In the genomic region with DNA sequence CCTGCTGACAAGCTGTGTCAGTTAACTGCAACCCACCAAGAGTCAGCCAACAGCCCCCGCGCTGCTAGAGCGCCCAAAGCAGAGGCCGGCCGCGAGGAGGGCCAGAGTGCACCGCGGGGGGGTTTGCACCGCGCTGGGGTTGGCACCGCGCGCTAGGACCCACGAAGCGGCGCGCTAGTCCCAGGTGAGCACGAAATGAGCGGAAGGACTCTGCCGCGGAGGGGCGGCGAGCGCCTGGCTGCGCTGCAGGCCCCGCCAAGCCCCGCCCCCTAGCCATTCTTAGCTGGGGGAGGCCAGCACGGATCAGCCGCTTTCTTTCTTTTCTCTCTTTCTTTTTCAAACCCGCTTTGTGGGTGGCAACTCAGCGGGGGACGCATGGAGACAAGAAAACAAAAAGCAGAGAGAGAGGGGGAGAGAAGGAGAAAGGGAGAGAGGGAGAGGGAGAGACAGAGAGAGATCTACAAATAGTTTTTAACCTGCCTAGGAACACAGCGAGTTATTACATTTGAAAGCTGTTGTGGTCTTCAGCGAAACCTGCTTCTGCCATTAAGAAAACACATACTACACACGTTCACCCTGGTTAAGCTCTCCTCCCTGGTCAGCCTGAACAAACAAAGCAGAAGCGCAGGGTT, we compare ENCODE assay signal across 9 cellular contexts. TPM values are rescaled to one million over a fixed set of nuclear protein-coding genes. Genes with fewer than 3 reads are reported as not detected.
A peak's percentile ranks its signal among the peaks of the same experiment; 100 is the strongest.
DNase-seq lines count a peak whose midpoint lies in the region; ATAC-seq, FAIRE-seq and TF ChIP-seq lines count a peak whose summit lies in the region.
"Had no signal": no experiment of that assay in that cellular context is flagged by ENCODE, and none has a peak within 500 bp of the region (broad histone marks: within the 10 kb centered on the region; RNA-seq: fewer than 3 reads in every experiment).

No MANE protein-coding gene starts in this region.

- ATAC-seq in heart left ventricle (no peak), HG03103 (IDR thresholded peaks at IDR 0.05; ENCODE audit: low read depth, unreplicated experiment) (peak; percentile 89), RWPE2 (ENCODE audit: low read depth) (peak; percentile 55), sciatic nerve (no peak)

- intact Hi-C loops in heart left ventricle (cut with DNase I) (no loop called here), sciatic nerve (cut with DNase I) (no loop called here)

- FAIRE-seq in bronchial epithelial cell (lab: Jason Lieb, UNC) = no peak

- H3K4me1 ChIP-seq in cardiac muscle cell (ENCODE audit: low read depth) (peaks cover 7% of the 10 kb centered on the region), heart left ventricle (peaks cover 0 to 20% (median 5%) of the 10 kb centered on the region in 12 donors), RWPE2 (ENCODE audit: insufficient read depth, poor library complexity, severe bottlenecking) (no peaks in the 10 kb centered on the region)

- no peaks in the 10 kb centered on the region for H3K36me3 ChIP-seq in cardiac muscle cell
- no peaks in the 10 kb centered on the region for H3K36me3 ChIP-seq in heart left ventricle
- H3K36me3 ChIP-seq in RWPE2 (ENCODE audit: low read depth) = no peaks in the 10 kb centered on the region
- no peaks in the 10 kb centered on the region for H3K36me3 ChIP-seq in bronchial epithelial cell (ENCODE audit: control insufficient read depth, insufficient read depth, low read length)

- TF ChIP-seq CTCF in cardiac muscle cell (IDR thresholded peaks at IDR 0.05; ENCODE audit: low read depth, low read length) (no peak), heart left ventricle (IDR thresholded peaks at IDR 0.05) (no peak), RWPE2 (IDR thresholded peaks at IDR 0.05; ENCODE audit: poor library complexity, severe bottlenecking) (peak; percentile 51), bronchial epithelial cell (IDR thresholded peaks at IDR 0.05; ENCODE audit: insufficient read depth, low read length, severe bottlenecking) (peak; percentile 14)

- H3K27me3 ChIP-seq in cardiac muscle cell (peaks cover 100% of the 10 kb centered on the region), heart left ventricle (peaks cover 88 to 100% (median 100%) of the 10 kb centered on the region in 9 donors), RWPE2 (ENCODE audit: insufficient read depth, poor library complexity, severe bottlenecking) (peaks cover 100% of the 10 kb centered on the region), bronchial epithelial cell (ENCODE audit: control insufficient read depth, insufficient read depth, low read length) (peaks cover 86% of the 10 kb centered on the region)

- no peak for TF ChIP-seq POLR2A in heart left ventricle (IDR thresholded peaks at IDR 0.05)

- H3K4me3 ChIP-seq in cardiac muscle cell = peak overlapping the region; percentile 5
- peak overlapping the region in 6 of 12 donors; percentile 13 to 30 (median 18) for H3K4me3 ChIP-seq in heart left ventricle
- H3K4me3 ChIP-seq in RWPE2 (ENCODE audit: severe bottlenecking) = peak overlapping the region; percentile 0
- no peak overlapping the region for H3K4me3 ChIP-seq in bronchial epithelial cell (ENCODE audit: low read depth, low read length)

- DNase-seq in cardiac muscle cell (ENCODE audit: low read depth in 1 of 2, low spot score in 1 of 2) (peak in 1 of 2 donors; percentile 32), heart left ventricle (no peak), RWPE2 (ENCODE audit: low spot score) (no peak), bronchial epithelial cell (ENCODE audit: low read depth) (no peak), sciatic nerve (ENCODE audit: low spot score) (peak; percentile 50), AG08396 (ENCODE audit: low spot score) (no peak), GM03348 (ENCODE audit: low spot score) (no peak)

- H3K9me3 ChIP-seq in cardiac muscle cell (ENCODE audit: low read depth) (no peaks in the 10 kb centered on the region), heart left ventricle (no peaks in the 10 kb centered on the region), RWPE2 (ENCODE audit: severe bottlenecking) (no peaks in the 10 kb centered on the region)

- H3K27ac ChIP-seq in cardiac muscle cell (no peak overlapping the region), heart left ventricle (no peak overlapping the region), RWPE2 (ENCODE audit: poor library complexity, severe bottlenecking) (no peak overlapping the region)

- WGBS in heart left ventricle, 4 donors = 1 to 4% (median 3%) methylated on average over 19 to 36 of the region's 36 CpGs

RNA-seq across cellular contexts. Expression of a gene that starts 6.9 kb away (rescaled TPM):
- total RNA-seq in cardiac muscle cell = not detected in 2 replicates
- polyA plus RNA-seq in cardiac muscle cell = not detected in 2 replicates
- not detected for total RNA-seq in heart left ventricle
- not detected for polyA plus RNA-seq in heart left ventricle
- total RNA-seq in bronchial epithelial cell = not detected in 2 replicates
- not detected for total RNA-seq in sciatic nerve
- polyA plus RNA-seq: adipose tissue had no signal

Comparison
In these comparisons a context has a peak if more than half of its experiments do, and no peak if none do; other contexts are left out.
1. CTCF ChIP-seq: peak in RWPE2 (single experiment) and bronchial epithelial cell (single experiment); none in cardiac muscle cell (single experiment) and heart left ventricle (0 of 12).
2. ATAC-seq: peak in HG03103 (single experiment) and RWPE2 (single experiment); none in heart left ventricle (0 of 4) and sciatic nerve (single experiment).